ENCODE assay signal across 8 cellular contexts in the genomic region with DNA sequence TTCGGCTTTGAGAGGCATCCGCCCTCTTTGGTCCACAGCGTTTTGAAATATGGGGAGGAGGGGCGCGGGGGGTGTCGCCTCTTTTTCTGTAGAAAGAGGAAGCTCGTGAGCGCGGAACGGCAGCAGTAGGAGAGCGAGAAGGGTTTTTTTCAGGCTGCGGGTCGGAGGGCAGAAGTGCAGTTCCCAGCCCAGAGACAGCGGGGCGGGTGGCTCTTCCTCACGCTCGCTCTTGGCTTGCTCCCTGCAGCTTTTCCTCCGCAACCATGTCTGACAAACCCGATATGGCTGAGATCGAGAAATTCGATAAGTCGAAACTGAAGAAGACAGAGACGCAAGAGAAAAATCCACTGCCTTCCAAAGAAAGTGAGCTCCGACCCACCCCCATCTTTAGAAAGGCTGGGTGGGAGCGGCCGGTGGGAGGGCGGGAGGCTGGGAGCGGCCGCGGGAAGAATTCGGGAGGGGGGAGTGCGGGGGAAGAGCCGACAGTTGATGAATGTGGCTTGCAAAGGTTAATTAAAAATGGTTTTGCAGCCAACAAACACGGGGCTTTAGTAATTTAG. TPM values are rescaled to one million over a fixed set of nuclear protein-coding genes. Genes with fewer than 3 reads are reported as not detected.
DNase-seq lines count a peak whose midpoint lies in the region; ATAC-seq, FAIRE-seq and TF ChIP-seq lines count a peak whose summit lies in the region.

No MANE protein-coding gene starts in this region.

- intact Hi-C loops in pancreas (cut with DNase I) = loop anchor here in 1 of 3 donors (5.0 kb wide), 1 partner anchor 511 kb away; no protein-coding TSS in a partner anchor

- H3K36me3 ChIP-seq in cardiac muscle cell (no peaks in the 10 kb centered on the region), pancreas (no peaks in the 10 kb centered on the region)

- DNase-seq in NCI-H2081 (lab: John Stamatoyannopoulos, UW) (peak; percentile 44 to 53), NCI-H2081 treated with DMSO at 0.1 percent for 48 hours (lab: John Stamatoyannopoulos, UW) (no peak), NCI-H69 (lab: John Stamatoyannopoulos, UW) (peak; percentile 78), cardiac muscle cell (ENCODE audit: low read depth in 1 of 2, low spot score in 1 of 2) (peak; percentile 32 to 68), pancreas (peak in 4 of 6 donors; percentile 41 to 68 (median 45)), omental fat pad (ENCODE audit: low spot score) (no peak)
- DNase-seq in activated naive CD4-positive, alpha-beta T cell treated with anti-CD3 and anti-CD28 coated beads, Interleukin-2, amount 50 U/mL, for 72 hours (ENCODE audit: low spot score in 2 of 2) = no peak

- no peaks in the 10 kb centered on the region for H3K9me3 Mint-ChIP-seq in activated naive CD4-positive, alpha-beta T cell treated with anti-CD3 and anti-CD28 coated beads, Interleukin-2, amount 50 U/mL, for 72 hours

- no peaks in the 10 kb centered on the region for H3K27me3 ChIP-seq in cardiac muscle cell
- peaks cover 0 to 3% (median 0%) of the 10 kb centered on the region in 4 donors for H3K27me3 ChIP-seq in pancreas

- H3K27ac Mint-ChIP-seq in activated naive CD4-positive, alpha-beta T cell treated with anti-CD3 and anti-CD28 coated beads, Interleukin-2, amount 50 U/mL, for 72 hours = peak overlapping the region; percentile 99

- no peak for TF ChIP-seq CTCF in cardiac muscle cell (IDR thresholded peaks at IDR 0.05; ENCODE audit: low read depth, low read length)
- no peak for TF ChIP-seq CTCF in pancreas (IDR thresholded peaks at IDR 0.05)
- no peak for TF ChIP-seq CTCF in omental fat pad (IDR thresholded peaks at IDR 0.05)

- no peaks in the 10 kb centered on the region for H3K9me3 ChIP-seq in cardiac muscle cell (ENCODE audit: low read depth)
- H3K9me3 ChIP-seq in pancreas = no peaks in the 10 kb centered on the region

- H3K36me3 Mint-ChIP-seq in activated naive CD4-positive, alpha-beta T cell treated with anti-CD3 and anti-CD28 coated beads, Interleukin-2, amount 50 U/mL, for 72 hours = peaks cover 48 to 65% of the 10 kb centered on the region in 2 donors

- FAIRE-seq in pancreas (lab: Jason Lieb, UNC) = no peak

- ATAC-seq in activated naive CD4-positive, alpha-beta T cell treated with anti-CD3 and anti-CD28 coated beads, Interleukin-2, amount 50 U/mL, for 72 hours = no peak
- peak; percentile 13 to 21 (median 20) for ATAC-seq in pancreas
- no peak for ATAC-seq in HG03280 (IDR thresholded peaks at IDR 0.05; ENCODE audit: unreplicated experiment)
- ATAC-seq in omental fat pad (ENCODE audit: low FRiP score) = no peak

- H3K4me3 ChIP-seq in cardiac muscle cell = peak overlapping the region; percentile 91
- H3K4me3 ChIP-seq in pancreas = peak overlapping the region; percentile 31 to 75 (median 60)

- no peak overlapping the region for H3K27ac ChIP-seq in cardiac muscle cell
- peak overlapping the region; percentile 67 to 96 (median 90) for H3K27ac ChIP-seq in pancreas

- WGBS in pancreas, 2 donors = 0 to 15% methylated on average over 34 of the region's 34 CpGs

- no peaks in the 10 kb centered on the region for H3K4me1 ChIP-seq in cardiac muscle cell (ENCODE audit: low read depth)
- peaks cover 0 to 9% (median 0%) of the 10 kb centered on the region in 3 donors for H3K4me1 ChIP-seq in pancreas

RNA-seq across cellular contexts. Expression of a gene that starts 1.2 kb away (rescaled TPM):
- over 10,000 TPM in 1 of 2 donors, 1,000 to 10,000 TPM in 1; 8,550 to 11,762 TPM for total RNA-seq in activated naive CD4-positive, alpha-beta T cell treated with anti-CD3 and anti-CD28 coated beads, Interleukin-2, amount 50 U/mL, for 72 hours
- total RNA-seq in cardiac muscle cell = 144 and 207 TPM in 2 replicates
- 441 and 543 TPM in 2 replicates for polyA plus RNA-seq in cardiac muscle cell
- total RNA-seq in pancreas = 1,000 to 10,000 TPM in 2 of 6 donors, 100 to 1,000 TPM in 4; 460 to 1,697 (median 685) TPM
- polyA plus RNA-seq in pancreas = 1,000 to 10,000 TPM; 2,074 to 2,276 TPM
- total RNA-seq in omental fat pad = 1,000 to 10,000 TPM; 3,948 to 5,890 (median 5,138) TPM

Comparison
In these comparisons a context has a peak if more than half of its experiments do, and no peak if none do; other contexts are left out.
1. DNase-seq: peak in NCI-H2081 (2 of 2), NCI-H69 (single experiment), cardiac muscle cell (2 of 2) and pancreas (4 of 6); none in NCI-H2081 treated with DMSO at 0.1 percent for 48 hours (single experiment), activated naive CD4-positive, alpha-beta T cell treated with anti-CD3 and anti-CD28 coated beads, Interleukin-2, amount 50 U/mL, for 72 hours (0 of 2) and omental fat pad (single experiment).
2. ATAC-seq: peak in pancreas (4 of 4); none in activated naive CD4-positive, alpha-beta T cell treated with anti-CD3 and anti-CD28 coated beads, Interleukin-2, amount 50 U/mL, for 72 hours (0 of 2), HG03280 (single experiment) and omental fat pad (single experiment).